In the genomic region with DNA sequence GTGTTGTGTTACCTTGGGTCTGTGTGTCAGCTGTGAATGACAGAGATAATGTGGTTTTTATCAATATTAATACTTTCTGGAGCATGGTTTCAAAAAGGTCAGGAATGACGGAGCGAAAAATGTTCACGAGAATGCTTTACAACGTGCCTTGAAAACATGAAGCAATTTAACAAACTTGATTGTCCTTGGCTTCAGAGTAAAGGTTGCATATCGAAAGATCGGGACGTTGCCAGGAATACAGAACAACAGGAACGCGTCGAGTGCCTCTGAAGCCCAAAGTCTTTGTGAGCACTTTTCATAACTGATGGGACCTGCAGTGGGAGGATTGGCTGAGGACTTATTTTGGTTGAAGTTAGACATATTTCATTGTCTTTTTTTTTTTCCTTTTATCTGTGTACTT, we compare ENCODE assay signal across 2 cellular contexts.
TF ChIP-seq lines count a peak whose summit lies in the region.

No MANE protein-coding gene starts in this region.

TF ChIP-seq in IMR-90, 13 proteins besides CTCF, POLR2A, EP300 and RAD21:
- TF ChIP-seq NFE2L2 (IDR thresholded peaks at IDR 0.05; ENCODE audit: low read depth, low read length) (no peak), FOS (IDR thresholded peaks at IDR 0.05; ENCODE audit: low read depth, low read length) (no peak), SMC3 (IDR thresholded peaks at IDR 0.05; ENCODE audit: low read depth, low read length) (no peak), MAFK (IDR thresholded peaks at IDR 0.05; ENCODE audit: low read depth, low read length) (no peak), MXI1 (IDR thresholded peaks at IDR 0.05; ENCODE audit: borderline replicate concordance, low read depth, low read length) (no peak), BHLHE40 (IDR thresholded peaks at IDR 0.05; ENCODE audit: low read depth, low read length) (no peak), CHD1 (IDR thresholded peaks at IDR 0.05; ENCODE audit: low read depth, low read length) (no peak), RCOR1 (IDR thresholded peaks at IDR 0.05; ENCODE audit: insufficient replicate concordance, low read length) (no peak), RFX5 (IDR thresholded peaks at IDR 0.05; ENCODE audit: low read depth, low read length) (no peak), CEBPB (IDR thresholded peaks at IDR 0.05; ENCODE audit: low read depth, low read length) (no peak), MAZ (IDR thresholded peaks at IDR 0.05; ENCODE audit: borderline replicate concordance, low read depth, low read length) (no peak)
- TF ChIP-seq, protein P1, sequence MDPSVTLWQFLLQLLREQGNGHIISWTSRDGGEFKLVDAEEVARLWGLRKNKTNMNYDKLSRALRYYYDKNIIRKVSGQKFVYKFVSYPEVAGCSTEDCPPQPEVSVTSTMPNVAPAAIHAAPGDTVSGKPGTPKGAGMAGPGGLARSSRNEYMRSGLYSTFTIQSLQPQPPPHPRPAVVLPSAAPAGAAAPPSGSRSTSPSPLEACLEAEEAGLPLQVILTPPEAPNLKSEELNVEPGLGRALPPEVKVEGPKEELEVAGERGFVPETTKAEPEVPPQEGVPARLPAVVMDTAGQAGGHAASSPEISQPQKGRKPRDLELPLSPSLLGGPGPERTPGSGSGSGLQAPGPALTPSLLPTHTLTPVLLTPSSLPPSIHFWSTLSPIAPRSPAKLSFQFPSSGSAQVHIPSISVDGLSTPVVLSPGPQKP (IDR thresholded peaks at IDR 0.05; ENCODE audit: borderline replicate concordance, low read depth, low read length) = no peak
- TF ChIP-seq, protein P2, sequence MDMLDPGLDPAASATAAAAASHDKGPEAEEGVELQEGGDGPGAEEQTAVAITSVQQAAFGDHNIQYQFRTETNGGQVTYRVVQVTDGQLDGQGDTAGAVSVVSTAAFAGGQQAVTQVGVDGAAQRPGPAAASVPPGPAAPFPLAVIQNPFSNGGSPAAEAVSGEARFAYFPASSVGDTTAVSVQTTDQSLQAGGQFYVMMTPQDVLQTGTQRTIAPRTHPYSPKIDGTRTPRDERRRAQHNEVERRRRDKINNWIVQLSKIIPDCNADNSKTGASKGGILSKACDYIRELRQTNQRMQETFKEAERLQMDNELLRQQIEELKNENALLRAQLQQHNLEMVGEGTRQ (IDR thresholded peaks at IDR 0.05; ENCODE audit: low read depth, low read length) = no peak
TF ChIP-seq in IMR-90: peak in this region for 0.

TF ChIP-seq in K562, 482 proteins besides CTCF, POLR2A, EP300 and RAD21:
- TF ChIP-seq POLR2AphosphoS2 (IDR thresholded peaks at IDR 0.05; ENCODE audit: low read length) (no peak), ATF1 (CRISPR knock-in tag; IDR thresholded peaks at IDR 0.05) (no peak), ATF1 (tag; IDR thresholded peaks at IDR 0.05) (no peak), ZNF584 (CRISPR knock-in tag; IDR thresholded peaks at IDR 0.05; ENCODE audit: low read depth) (no peak), TEAD1 (CRISPR knock-in tag; IDR thresholded peaks at IDR 0.05) (no peak), SUPT5H (IDR thresholded peaks at IDR 0.05) (no peak), STAT5A (IDR thresholded peaks at IDR 0.05; ENCODE audit: borderline replicate concordance, low read length) (no peak)
